Comparison of ENCODE assay signal across 11 cellular contexts in genomic region chr7:102836206-102836938, GRCh38.
DNase-seq lines count a peak whose midpoint lies in the region; ATAC-seq and TF ChIP-seq lines count a peak whose summit lies in the region.
"Had no signal": no experiment of that assay in that cellular context is flagged by ENCODE, and none has a peak within 500 bp of the region (broad histone marks: within the 10 kb centered on the region; RNA-seq: fewer than 3 reads in every experiment).

No MANE protein-coding gene starts in this region.

- H3K4me3 Mint-ChIP-seq in nephron = peak overlapping the region in 1 of 3 experiments; percentile 8
- H3K4me3 Mint-ChIP-seq in activated CD4-positive, alpha-beta T cell treated with anti-CD3 and anti-CD28 coated beads for 36 hours = no peak overlapping the region

- CTCF ChIA-PET in activated CD4-positive, alpha-beta T cell treated with anti-CD3 and anti-CD28 coated beads for 36 hours (lab: Charles Lee) = interaction anchor here (1.2 kb wide), 1 partner anchor 8 kb away, joined by 4 read pairs; no protein-coding TSS in a partner anchor

- TF ChIP-seq CTCF in AG09319 (IDR thresholded peaks at IDR 0.05; ENCODE audit: low read depth, low read length) (no peak), coronary artery (IDR thresholded peaks at IDR 0.05) (no peak), nephron (IDR thresholded peaks at IDR 0.05; ENCODE audit: unreplicated experiment in 3 of 3) (no peak)

- H3K36me3 Mint-ChIP-seq in nephron (ENCODE audit: low read depth) = peaks cover 7% of the 10 kb centered on the region
- peaks cover 10% of the 10 kb centered on the region for H3K36me3 Mint-ChIP-seq in activated CD4-positive, alpha-beta T cell treated with anti-CD3 and anti-CD28 coated beads for 36 hours (ENCODE audit: low read depth)

- ATAC-seq in activated CD4-positive, alpha-beta T cell treated with anti-CD3 and anti-CD28 coated beads for 36 hours = no peak
- no peak for ATAC-seq in GM21447 (IDR thresholded peaks at IDR 0.05; ENCODE audit: unreplicated experiment)
- no peak for ATAC-seq in HG02678 (IDR thresholded peaks at IDR 0.05; ENCODE audit: unreplicated experiment)

- peak overlapping the region; percentile 27 to 35 for H3K27ac ChIP-seq in coronary artery
- H3K27ac ChIP-seq: tibial nerve had no signal

- H3K4me3 ChIP-seq in coronary artery = peak overlapping the region; percentile 0
- H3K4me3 ChIP-seq: tibial nerve had no signal

- no peaks in the 10 kb centered on the region for H3K9me3 Mint-ChIP-seq in nephron
- H3K9me3 Mint-ChIP-seq in activated CD4-positive, alpha-beta T cell treated with anti-CD3 and anti-CD28 coated beads for 36 hours (ENCODE audit: low read depth) = no peaks in the 10 kb centered on the region

- peak; percentile 19 for DNase-seq in AG09319 (ENCODE audit: extremely low read depth, low read depth)
- DNase-seq in LHCN-M2 (ENCODE audit: low read depth) = peak; percentile 98
- no peak for DNase-seq in coronary artery (ENCODE audit: low spot score)
- no peak for DNase-seq in activated CD4-positive, alpha-beta T cell treated with anti-CD3 and anti-CD28 coated beads for 36 hours
- DNase-seq in middle frontal gyrus (ENCODE audit: extremely low spot score, low spot score) = no peak
- DNase-seq: COR-L47, H7 had no signal

- peak overlapping the region; percentile 54 to 83 (median 73) for H3K27ac Mint-ChIP-seq in nephron
- H3K27ac Mint-ChIP-seq in activated CD4-positive, alpha-beta T cell treated with anti-CD3 and anti-CD28 coated beads for 36 hours = no peak overlapping the region

- intact Hi-C loops in activated CD4-positive, alpha-beta T cell treated with anti-CD3 and anti-CD28 coated beads for 36 hours (cut with DNase I, micrococcal nuclease) = no loop called here

- no peaks in the 10 kb centered on the region for H3K27me3 Mint-ChIP-seq in nephron (ENCODE audit: low read depth)
- H3K27me3 Mint-ChIP-seq in activated CD4-positive, alpha-beta T cell treated with anti-CD3 and anti-CD28 coated beads for 36 hours = no peaks in the 10 kb centered on the region

- peaks cover 68% of the 10 kb centered on the region for H3K4me1 Mint-ChIP-seq in nephron
- peaks cover 11% of the 10 kb centered on the region for H3K4me1 Mint-ChIP-seq in activated CD4-positive, alpha-beta T cell treated with anti-CD3 and anti-CD28 coated beads for 36 hours

- POLR2A ChIA-PET in activated CD4-positive, alpha-beta T cell treated with anti-CD3 and anti-CD28 coated beads for 36 hours (lab: Charles Lee) = no interaction called here

Comparison
In these comparisons a context has a peak if more than half of its experiments do, and no peak if none do; other contexts are left out.
1. DNase-seq: peak in AG09319 (single experiment) and LHCN-M2 (single experiment); none in coronary artery (single experiment), activated CD4-positive, alpha-beta T cell treated with anti-CD3 and anti-CD28 coated beads for 36 hours (single experiment) and middle frontal gyrus (single experiment).